Comparison of ENCODE assay signal across 8 cellular contexts in genomic region chr4:185127021-185127925, GRCh38. TPM values are rescaled to one million over a fixed set of nuclear protein-coding genes. Genes with fewer than 3 reads are reported as not detected.
A peak's percentile ranks its signal among the peaks of the same experiment; 100 is the strongest.
DNase-seq lines count a peak whose midpoint lies in the region; ATAC-seq and TF ChIP-seq lines count a peak whose summit lies in the region.

No MANE protein-coding gene starts in this region.

- H3K9me3 Mint-ChIP-seq in type B pancreatic cell, result no peaks in the 10 kb centered on the region

- peaks cover 25 to 39% (median 32%) of the 10 kb centered on the region in 11 experiments for H3K27me3 ChIP-seq in BLaER1 treated with 17β-estradiol and CSF1 and Interleukin-3, amounts not matched to agents 10 nM and 100 nM
- H3K27me3 ChIP-seq in duodenal mucosa (ENCODE audit: control insufficient read depth in 1 of 2, insufficient read depth in 2 of 2, low read length in 2 of 2) (peaks cover 19 to 20% of the 10 kb centered on the region in 2 donors), lung (ENCODE audit: control insufficient read depth, insufficient read depth) (no peaks in the 10 kb centered on the region)

- peaks cover 41% of the 10 kb centered on the region for H3K27me3 Mint-ChIP-seq in type B pancreatic cell

- no peaks in the 10 kb centered on the region for H3K4me1 Mint-ChIP-seq in type B pancreatic cell (ENCODE audit: unreplicated experiment)

- 10% methylated on average over 56 to 64 of the region's 64 CpGs for WGBS in lung, 2 donors

- H4K20me1 ChIP-seq in BLaER1 treated with 17β-estradiol and CSF1 and Interleukin-3, amounts not matched to agents 10 nM and 100 nM, result no peaks in the 10 kb centered on the region

- peaks cover 31 to 57% (median 43%) of the 10 kb centered on the region in 11 experiments for H3K9me3 ChIP-seq in BLaER1 treated with 17β-estradiol and CSF1 and Interleukin-3, amounts not matched to agents 10 nM and 100 nM (replicated peaks in 1 of 11)
- H3K9me3 ChIP-seq in duodenal mucosa (ENCODE audit: control insufficient read depth in 1 of 2, low read length in 2 of 2), result no peaks in the 10 kb centered on the region
- no peaks in the 10 kb centered on the region for H3K9me3 ChIP-seq in lung (ENCODE audit: control insufficient read depth in 2 of 2, insufficient read depth in 1 of 2, low read length in 1 of 2)

- peaks cover 9 to 17% (median 15%) of the 10 kb centered on the region in 10 experiments; a peak in 19 of 20 replicates for H3K4me1 ChIP-seq in BLaER1 treated with 17β-estradiol and CSF1 and Interleukin-3, amounts not matched to agents 10 nM and 100 nM
- peaks cover 5 to 18% of the 10 kb centered on the region in 2 donors for H3K4me1 ChIP-seq in duodenal mucosa (ENCODE audit: control insufficient read depth in 1 of 2, insufficient read depth in 2 of 2, low read length in 2 of 2)
- H3K4me1 ChIP-seq in lung (ENCODE audit: control insufficient read depth in 2 of 2, insufficient read depth in 2 of 2, low read length in 2 of 2), result peaks cover 0 to 2% of the 10 kb centered on the region in 2 donors

- peaks cover 0 to 4% (median 0%) of the 10 kb centered on the region in 11 experiments; a peak in 3 of 22 replicates for H3K36me3 ChIP-seq in BLaER1 treated with 17β-estradiol and CSF1 and Interleukin-3, amounts not matched to agents 10 nM and 100 nM
- H3K36me3 ChIP-seq in duodenal mucosa (ENCODE audit: control insufficient read depth in 1 of 2, insufficient read depth in 2 of 2, low read length in 2 of 2) (no peaks in the 10 kb centered on the region), lung (ENCODE audit: control insufficient read depth in 2 of 2, insufficient read depth in 2 of 2, low read length in 2 of 2) (no peaks in the 10 kb centered on the region)

- no peaks in the 10 kb centered on the region for H3K36me3 Mint-ChIP-seq in type B pancreatic cell

- peak overlapping the region; percentile 88 for H3K4me3 Mint-ChIP-seq in type B pancreatic cell

- H3K27ac ChIP-seq in BLaER1 treated with 17β-estradiol and CSF1 and Interleukin-3, amounts not matched to agents 10 nM and 100 nM, result no peak overlapping the region
- no peak overlapping the region for H3K27ac ChIP-seq in duodenal mucosa (ENCODE audit: low read depth, low read length)
- peak overlapping the region; percentile 33 to 88 for H3K27ac ChIP-seq in lung (ENCODE audit: low read depth in 1 of 2, low read length in 1 of 2)

- DNase-seq in HuH-7.5 (ENCODE audit: low spot score) (peak; percentile 31), lung (ENCODE audit: low spot score) (no peak), type B pancreatic cell (ENCODE audit: extremely low spot score, unreplicated experiment) (no peak), H4 (ENCODE audit: low spot score) (no peak), Ammon's horn (ENCODE audit: low spot score) (no peak)

- ATAC-seq in lung (ENCODE audit: insufficient read depth, low FRiP score), result peak; percentile 16
- ATAC-seq in HG02588 (IDR thresholded peaks at IDR 0.05; ENCODE audit: unreplicated experiment), result no peak

- H3K9ac ChIP-seq in BLaER1 treated with 17β-estradiol and CSF1 and Interleukin-3, amounts not matched to agents 10 nM and 100 nM, result no peak overlapping the region
- no peak overlapping the region for H3K9ac ChIP-seq in duodenal mucosa (ENCODE audit: low read depth in 1 of 2, low read length in 2 of 2)

- H3K4me3 ChIP-seq in BLaER1 treated with 17β-estradiol and CSF1 and Interleukin-3, amounts not matched to agents 10 nM and 100 nM, result peak overlapping the region in 6 of 10 experiments; percentile 14 to 55 (median 40); a peak in 9 of 20 replicates
- H3K4me3 ChIP-seq in duodenal mucosa (ENCODE audit: low read depth in 1 of 2, low read length in 2 of 2) (peak overlapping the region; percentile 56 to 63), lung (peak overlapping the region; percentile 41)

- H3K4me2 ChIP-seq in BLaER1 treated with 17β-estradiol and CSF1 and Interleukin-3, amounts not matched to agents 10 nM and 100 nM, result peak overlapping the region in 3 of 11 experiments; percentile 52 to 78 (median 64); a peak in 3 of 22 replicates

- no peak overlapping the region for H3K27ac Mint-ChIP-seq in type B pancreatic cell

- no peak for TF ChIP-seq CTCF in lung (IDR thresholded peaks at IDR 0.05; ENCODE audit: control extremely low read depth, extremely low read depth)
- TF ChIP-seq CTCF in type B pancreatic cell (conservative IDR thresholded peaks at IDR 0.05), result no peak

RNA-seq across cellular contexts. Expression of gene SLC25A4, which starts 15.8 kb away (rescaled TPM):
- total RNA-seq in lung (10 to 100 TPM; 18.3 to 52.2 TPM), type B pancreatic cell (ENCODE audit: low replicate concordance) (31.0 and 40.8 TPM in 2 replicates)
- polyA plus RNA-seq in lung, result 10 to 100 TPM; 29.8 to 31.7 TPM
- total RNA-seq in H4 (2014; rRNA removed; shearing (Covaris generic)), result 9.9 and 12.8 TPM in 2 replicates

Comparison
In these comparisons a context has a peak if more than half of its experiments do, and no peak if none do; other contexts are left out.
1. H3K27ac ChIP-seq: peak in lung (2 of 2); none in BLaER1 treated with 17β-estradiol and CSF1 and Interleukin-3, amounts not matched to agents 10 nM and 100 nM (0 of 11) and duodenal mucosa (single experiment).
2. Peak in every context shown above with its lines, with median percentiles within 50 percentile points of each other: H3K4me3 ChIP-seq.